ENCODE assay signal across 8 cellular contexts in the genomic region with DNA sequence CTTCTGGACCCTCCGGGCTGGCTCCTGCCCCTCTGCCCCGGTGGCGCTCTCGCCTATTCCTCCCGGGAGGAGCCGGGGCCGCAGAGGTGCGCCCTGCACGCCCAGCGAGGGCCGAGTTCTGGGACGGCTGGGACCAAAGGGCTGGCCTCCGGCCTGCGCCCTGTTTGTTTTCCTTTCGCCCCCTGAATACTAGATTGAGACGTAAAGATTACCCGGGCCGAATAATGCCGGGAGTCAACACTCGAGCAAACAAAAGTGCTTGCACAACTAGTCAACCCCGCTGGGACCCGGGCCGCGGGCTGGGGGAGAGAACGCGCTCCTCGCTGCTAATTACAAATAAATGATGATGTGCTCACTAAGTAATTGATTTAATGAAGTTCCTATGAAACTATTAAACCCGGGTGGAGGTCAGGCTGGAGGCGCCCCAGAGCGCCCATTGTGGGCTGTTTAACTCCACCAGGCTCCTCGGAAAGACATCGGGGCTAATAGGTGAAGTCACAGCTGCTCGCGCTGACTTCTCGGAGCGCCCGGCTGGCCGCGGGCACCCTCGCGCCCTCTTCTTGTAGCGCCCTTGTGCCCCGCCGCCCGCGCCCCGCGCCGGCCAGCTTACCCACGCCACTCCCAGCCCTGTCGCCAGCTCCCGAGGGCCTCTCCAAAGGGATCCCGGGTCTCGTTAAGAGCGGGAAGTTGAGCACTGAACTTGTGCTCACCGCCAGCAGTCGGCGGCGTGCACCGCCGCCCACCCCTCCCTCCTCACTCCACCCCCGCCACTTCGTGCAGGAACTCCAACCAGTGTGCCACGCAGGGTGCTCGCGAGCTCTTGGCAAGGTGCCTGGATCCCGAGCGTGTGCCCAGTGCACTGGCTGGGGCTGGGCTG. TPM values are rescaled to one million over a fixed set of nuclear protein-coding genes. Genes with fewer than 3 reads are reported as not detected.
DNase-seq lines count a peak whose midpoint lies in the region; ATAC-seq and TF ChIP-seq lines count a peak whose summit lies in the region.

No MANE protein-coding gene starts in this region.

- H3K27me3 Mint-ChIP-seq in naive thymus-derived CD8-positive, alpha-beta T cell, result peaks cover 32 to 98% (median 73%) of the 10 kb centered on the region in 5 donors

- peaks cover 13 to 38% (median 33%) of the 10 kb centered on the region in 4 donors for H3K4me1 Mint-ChIP-seq in naive thymus-derived CD8-positive, alpha-beta T cell

- peak overlapping the region; percentile 45 to 84 (median 67) for H3K4me3 Mint-ChIP-seq in naive thymus-derived CD8-positive, alpha-beta T cell

- H3K4me3 ChIP-seq in AG04449 (ENCODE audit: low read depth, low read length) (peak overlapping the region; percentile 3; the same call in 1 of the 2 replicates), NB4 (ENCODE audit: low read depth, low read length) (peak overlapping the region; percentile 23), dorsolateral prefrontal cortex (peak overlapping the region; percentile 8 to 73 (median 53)), HAP-1 (no peak overlapping the region)

- intact Hi-C loops in dorsolateral prefrontal cortex (cut with DNase I), result no loop called here

- no peaks in the 10 kb centered on the region for H3K36me3 ChIP-seq in HAP-1 (replicated peaks)

- no peaks in the 10 kb centered on the region for H3K4me1 ChIP-seq in HAP-1

- peaks cover 0 to 6% (median 6%) of the 10 kb centered on the region in 3 donors for H3K36me3 Mint-ChIP-seq in naive thymus-derived CD8-positive, alpha-beta T cell

- H3K9me3 Mint-ChIP-seq in naive thymus-derived CD8-positive, alpha-beta T cell, result peaks cover 0 to 7% (median 0%) of the 10 kb centered on the region in 9 donors

- CTCF ChIA-PET in AG04449 (lab: Yijun Ruan, JAX), result no interaction called here

- POLR2A ChIA-PET in AG04449 (lab: Yijun Ruan, JAX), result no interaction called here
- POLR2A ChIA-PET in naive thymus-derived CD8-positive, alpha-beta T cell (lab: Charles Lee), result interaction anchor here (0.6 kb wide), 1 partner anchor 289 kb away, joined by 3 read pairs; no protein-coding TSS in a partner anchor

- peak overlapping the region in 1 of 10 donors; percentile 24 for H3K27ac Mint-ChIP-seq in naive thymus-derived CD8-positive, alpha-beta T cell

- no peaks in the 10 kb centered on the region for H3K9me3 ChIP-seq in HAP-1

- peak overlapping the region in 52 of 59 donors; percentile 11 to 97 (median 68) for H3K27ac ChIP-seq in dorsolateral prefrontal cortex

- DNase-seq in AG04449 (ENCODE audit: low read depth, low spot score), result no peak
- DNase-seq in NB4 (ENCODE audit: low read depth), result peak; percentile 65
- no peak for DNase-seq in dorsolateral prefrontal cortex
- no peak for DNase-seq in naive thymus-derived CD8-positive, alpha-beta T cell
- DNase-seq in HAP-1 (ENCODE audit: low spot score in 2 of 2), result no peak
- DNase-seq in stimulated activated CD4-positive, alpha-beta T cell treated with anti-CD3 and anti-CD28 coated beads, Interleukin-15, amount 100 ng/mL, for 24 hours, result no peak
- no peak for DNase-seq in effector CD4-positive, alpha-beta T cell

- TF ChIP-seq POLR2A in NB4 (IDR thresholded peaks at IDR 0.05; ENCODE audit: extremely low read depth, insufficient read length), result no peak

- ATAC-seq in naive thymus-derived CD8-positive, alpha-beta T cell, result peak; percentile 36 to 37
- ATAC-seq in GM21390 (IDR thresholded peaks at IDR 0.05; ENCODE audit: unreplicated experiment), result no peak

- in situ Hi-C loops in HAP-1 (cut with MboI; ENCODE audit: low sequenced_read_pairs), result no loop called here

- H3K27me3 ChIP-seq in dorsolateral prefrontal cortex, result peaks cover 0 to 74% (median 61%) of the 10 kb centered on the region in 45 donors
- H3K27me3 ChIP-seq in HAP-1 (ENCODE audit: low read depth), result peaks cover 4% of the 10 kb centered on the region; the same call in 1 of the 2 replicates

- TF ChIP-seq CTCF in AG04449 (IDR thresholded peaks at IDR 0.05; ENCODE audit: insufficient read depth, low read length, missing control alignments) (no peak), NB4 (IDR thresholded peaks at IDR 0.05; ENCODE audit: low read depth, low read length) (no peak), dorsolateral prefrontal cortex (IDR thresholded peaks at IDR 0.05 in 54 of 56, conservative IDR thresholded peaks at IDR 0.05 in 2 of 56; ENCODE audit: low read depth in 1 of 56, partially characterized antibody in 56 of 56) (no peak)

RNA-seq across cellular contexts. Expression of gene ZIC5, which starts 14.9 kb away (rescaled TPM):
- total RNA-seq in dorsolateral prefrontal cortex, result 10 to 100 TPM in 1 of 120 experiments, 1 to 10 TPM in 118, under 1 TPM in 1; 0.91 to 10.4 (median 3.1) TPM
- total RNA-seq in naive thymus-derived CD8-positive, alpha-beta T cell, result not detected
- not detected for polyA plus RNA-seq in naive thymus-derived CD8-positive, alpha-beta T cell

RNA-seq across cellular contexts. Expression of gene ZIC2, which starts 24.9 kb away (rescaled TPM):
- total RNA-seq in dorsolateral prefrontal cortex, result 10 to 100 TPM in 117 of 120 experiments, 1 to 10 TPM in 3; 6.5 to 90.1 (median 24.5) TPM
- total RNA-seq in naive thymus-derived CD8-positive, alpha-beta T cell, result not detected
- not detected for polyA plus RNA-seq in naive thymus-derived CD8-positive, alpha-beta T cell

Comparison
In these comparisons a context has a peak if more than half of its experiments do, and no peak if none do; other contexts are left out.
1. RNA of gene ZIC2, which starts 24.9 kb away (total RNA-seq): 6.5 to 90.1 TPM in dorsolateral prefrontal cortex; not detected in naive thymus-derived CD8-positive, alpha-beta T cell; every median in the first group is over 4 times any median in the second.